In the genomic region with DNA sequence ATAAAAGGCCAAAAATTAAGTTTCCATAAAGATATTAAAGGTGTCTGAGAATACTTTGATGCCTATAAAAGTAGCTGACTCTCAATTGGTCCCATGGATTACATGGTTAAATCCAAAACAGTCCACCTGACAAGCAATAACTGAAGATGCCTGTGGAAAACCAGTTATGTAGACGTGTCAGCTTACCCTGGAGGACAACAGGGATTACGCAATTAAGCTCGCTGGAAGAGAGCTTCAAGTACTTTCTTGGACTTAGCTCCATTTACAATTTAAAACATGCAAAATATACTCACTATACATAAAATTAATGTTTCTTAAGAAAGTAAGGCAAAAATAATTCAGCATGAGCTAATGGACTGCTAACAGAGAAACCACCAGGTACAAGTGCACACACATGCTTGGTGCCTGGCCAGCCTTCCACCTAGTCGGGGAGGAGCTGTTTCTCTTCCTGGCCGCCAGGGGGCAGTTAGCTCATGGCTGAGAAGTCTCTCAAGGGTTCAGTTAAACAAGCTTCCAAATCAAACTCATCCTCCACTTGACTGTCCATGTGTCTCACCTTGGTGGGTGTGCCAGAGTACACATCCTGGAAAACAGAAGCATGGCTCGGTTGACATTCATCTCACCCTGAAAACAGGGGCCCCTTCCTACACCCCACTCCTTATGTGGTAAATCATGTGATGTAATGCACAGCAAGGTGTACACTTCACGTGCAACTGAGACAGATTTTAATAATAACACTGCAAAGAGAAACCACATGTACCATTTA, we compare ENCODE assay signal across 8 cellular contexts. TPM values are rescaled to one million over a fixed set of nuclear protein-coding genes. Genes with fewer than 3 reads are reported as not detected.
A peak's percentile ranks its signal among the peaks of the same experiment; 100 is the strongest.
DNase-seq lines count a peak whose midpoint lies in the region; ATAC-seq and TF ChIP-seq lines count a peak whose summit lies in the region.

No MANE protein-coding gene starts in this region.

- no peak overlapping the region for H3K27ac ChIP-seq in endodermal cell (ENCODE audit: low read depth, low read length)

- peak; percentile 97 for TF ChIP-seq CTCF in endodermal cell (conservative IDR thresholded peaks at IDR 0.05)

- H3K4me1 Mint-ChIP-seq in activated CD8-positive, alpha-beta T cell treated with anti-CD3 and anti-CD28 coated beads, Interleukin-2, amount 10 ng/mL, durations not matched to agents 7 days and 5 days (ENCODE audit: low read depth): peaks cover 10% of the 10 kb centered on the region
- H3K4me1 Mint-ChIP-seq in endodermal cell (no peaks in the 10 kb centered on the region), naive B cell (peaks cover 0 to 4% (median 0%) of the 10 kb centered on the region in 3 donors)

- no peaks in the 10 kb centered on the region for H3K9me3 ChIP-seq in endodermal cell (ENCODE audit: control insufficient read depth, low read length)

- H3K27me3 Mint-ChIP-seq in activated CD8-positive, alpha-beta T cell treated with anti-CD3 and anti-CD28 coated beads, Interleukin-2, amount 10 ng/mL, durations not matched to agents 7 days and 5 days (ENCODE audit: low read depth): no peaks in the 10 kb centered on the region
- H3K27me3 Mint-ChIP-seq in endodermal cell (ENCODE audit: insufficient read depth): no peaks in the 10 kb centered on the region
- no peaks in the 10 kb centered on the region for H3K27me3 Mint-ChIP-seq in naive B cell

- DNase-seq in NCI-H524 (lab: John Stamatoyannopoulos, UW) (peak; percentile 16 to 73), NCI-H524 treated with DMSO at 0.1 percent for 48 hours (lab: John Stamatoyannopoulos, UW) (no peak), NOMO-1 (lab: John Stamatoyannopoulos, UW; ENCODE audit: unreplicated experiment in 2 of 2) (peak; percentile 56 to 83), endodermal cell (peak; percentile 90), naive B cell (peak; percentile 77)
- DNase-seq in activated CD8-positive, alpha-beta T cell treated with anti-CD3 and anti-CD28 coated beads, Interleukin-2, amount 10 ng/mL, durations not matched to agents 7 days and 5 days: peak; percentile 84
- peak; percentile 52 to 65 for DNase-seq in stimulated activated CD8-positive, alpha-beta memory T cell treated with anti-CD3 and anti-CD28 coated beads, Interleukin-7, amount 100 ng/mL, for 4 hours (ENCODE audit: low read depth in 2 of 2)

- peaks cover 66% of the 10 kb centered on the region for H3K36me3 Mint-ChIP-seq in activated CD8-positive, alpha-beta T cell treated with anti-CD3 and anti-CD28 coated beads, Interleukin-2, amount 10 ng/mL, durations not matched to agents 7 days and 5 days (ENCODE audit: low read depth)
- peaks cover 66% of the 10 kb centered on the region for H3K36me3 Mint-ChIP-seq in endodermal cell (ENCODE audit: low read depth)
- H3K36me3 Mint-ChIP-seq in naive B cell: peaks cover 0 to 6% of the 10 kb centered on the region in 2 donors

- CTCF ChIA-PET in activated CD8-positive, alpha-beta T cell treated with anti-CD3 and anti-CD28 coated beads, Interleukin-2, amount 10 ng/mL, durations not matched to agents 7 days and 5 days (lab: Charles Lee): interaction anchor here (0.6 to 9.6 kb wide), 31 partner anchors 10 to 911 kb away, joined by 3 to 227 read pairs (median 4); a partner anchor contains a TSS

- H3K9ac ChIP-seq in endodermal cell (ENCODE audit: extremely low read depth, low read length, poor library complexity, severe bottlenecking): no peak overlapping the region

- peak overlapping the region; percentile 54 for H3K27ac Mint-ChIP-seq in activated CD8-positive, alpha-beta T cell treated with anti-CD3 and anti-CD28 coated beads, Interleukin-2, amount 10 ng/mL, durations not matched to agents 7 days and 5 days
- H3K27ac Mint-ChIP-seq in endodermal cell (peak overlapping the region; percentile 39), naive B cell (peak overlapping the region in 3 of 6 donors; percentile 1 to 70 (median 52))

- POLR2A ChIA-PET in activated CD8-positive, alpha-beta T cell treated with anti-CD3 and anti-CD28 coated beads, Interleukin-2, amount 10 ng/mL, durations not matched to agents 7 days and 5 days (lab: Charles Lee): interaction anchor here (0.9 to 2.6 kb wide), 6 partner anchors 12 to 31 kb away, joined by 4 to 17 read pairs (median 6); a partner anchor contains a TSS

- no peaks in the 10 kb centered on the region for H3K9me3 Mint-ChIP-seq in activated CD8-positive, alpha-beta T cell treated with anti-CD3 and anti-CD28 coated beads, Interleukin-2, amount 10 ng/mL, durations not matched to agents 7 days and 5 days (ENCODE audit: insufficient read depth)
- H3K9me3 Mint-ChIP-seq in endodermal cell (no peaks in the 10 kb centered on the region), naive B cell (no peaks in the 10 kb centered on the region)

- no peaks in the 10 kb centered on the region for H3K4me1 ChIP-seq in endodermal cell (ENCODE audit: control insufficient read depth, insufficient read depth, low read length)

- H3K27me3 ChIP-seq in endodermal cell (ENCODE audit: control insufficient read depth, insufficient read depth, low read length, poor library complexity, severe bottlenecking): no peaks in the 10 kb centered on the region

- H3K4me3 Mint-ChIP-seq in activated CD8-positive, alpha-beta T cell treated with anti-CD3 and anti-CD28 coated beads, Interleukin-2, amount 10 ng/mL, durations not matched to agents 7 days and 5 days: no peak overlapping the region
- H3K4me3 Mint-ChIP-seq in endodermal cell: no peak overlapping the region
- H3K4me3 Mint-ChIP-seq in naive B cell: no peak overlapping the region

- 44 to 75% methylated on average over 3 to 7 of the region's 7 CpGs for WGBS in endodermal cell (ENCODE audit: insufficient coverage in 1 of 2, insufficient read length in 1 of 2), 2 experiments

- H3K4me3 ChIP-seq in endodermal cell (ENCODE audit: low read length): no peak overlapping the region

- peaks cover 80% of the 10 kb centered on the region for H3K36me3 ChIP-seq in endodermal cell (ENCODE audit: control insufficient read depth, insufficient read depth, low read length)

- ATAC-seq in HG03521 (IDR thresholded peaks at IDR 0.05; ENCODE audit: unreplicated experiment) (peak; percentile 59), naive B cell (ENCODE audit: low read depth in 2 of 2) (peak; percentile 97)
- ATAC-seq in activated CD8-positive, alpha-beta T cell treated with anti-CD3 and anti-CD28 coated beads, Interleukin-2, amount 10 ng/mL, durations not matched to agents 7 days and 5 days: peak; percentile 95

RNA-seq across cellular contexts. Expression of a gene that starts 9.2 kb away (rescaled TPM):
- under 1 TPM; 0.45 to 0.91 TPM for total RNA-seq in activated CD8-positive, alpha-beta T cell treated with anti-CD3 and anti-CD28 coated beads, Interleukin-2, amount 10 ng/mL, durations not matched to agents 7 days and 5 days
- 1 to 10 TPM; 3.7 to 4.9 TPM for total RNA-seq in endodermal cell
- 3.0 TPM for polyA plus RNA-seq in endodermal cell (2013, experiment 1 of 2)
- 3.6 TPM for polyA plus RNA-seq in endodermal cell (2013, experiment 2 of 2)
- polyA plus RNA-seq in naive B cell (ENCODE audit: low read depth in 6 of 6): 1 to 10 TPM; 1.5 to 2.9 (median 2.4) TPM

RNA-seq across cellular contexts. Expression of a gene that starts 18.8 kb away (rescaled TPM):
- total RNA-seq in activated CD8-positive, alpha-beta T cell treated with anti-CD3 and anti-CD28 coated beads, Interleukin-2, amount 10 ng/mL, durations not matched to agents 7 days and 5 days: 100 to 1,000 TPM; 132 to 136 TPM
- 10 to 100 TPM; 52.1 to 60.7 TPM for total RNA-seq in endodermal cell
- 50.7 TPM for polyA plus RNA-seq in endodermal cell (2013, experiment 1 of 2)
- 48.2 TPM for polyA plus RNA-seq in endodermal cell (2013, experiment 2 of 2)
- polyA plus RNA-seq in naive B cell (ENCODE audit: low read depth in 6 of 6): 10 to 100 TPM; 32.7 to 50.5 (median 43.4) TPM

RNA-seq across cellular contexts. Expression of a gene that starts 27.8 kb away (rescaled TPM):
- total RNA-seq in activated CD8-positive, alpha-beta T cell treated with anti-CD3 and anti-CD28 coated beads, Interleukin-2, amount 10 ng/mL, durations not matched to agents 7 days and 5 days: 10 to 100 TPM; 21.9 to 22.4 TPM
- total RNA-seq in endodermal cell: 10 to 100 TPM; 33.6 to 41.7 TPM
- polyA plus RNA-seq in endodermal cell (2013, experiment 1 of 2): 32.2 TPM
- polyA plus RNA-seq in endodermal cell (2013, experiment 2 of 2): 32.2 TPM
- polyA plus RNA-seq in naive B cell (ENCODE audit: low read depth in 6 of 6): 10 to 100 TPM; 29.6 to 43.7 (median 34.7) TPM

RNA-seq across cellular contexts. Expression of a gene that starts 28.0 kb away (rescaled TPM):
- total RNA-seq in activated CD8-positive, alpha-beta T cell treated with anti-CD3 and anti-CD28 coated beads, Interleukin-2, amount 10 ng/mL, durations not matched to agents 7 days and 5 days: 100 to 1,000 TPM; 284 to 311 TPM
- total RNA-seq in endodermal cell: 100 to 1,000 TPM; 113 to 182 TPM
- polyA plus RNA-seq in endodermal cell (2013, experiment 1 of 2): 142 TPM
- polyA plus RNA-seq in endodermal cell (2013, experiment 2 of 2): 150 TPM
- 10 to 100 TPM; 15.0 to 21.0 (median 17.2) TPM for polyA plus RNA-seq in naive B cell (ENCODE audit: low read depth in 6 of 6)
